In genomic region chr9:71966601-71967000, GRCh38 we compare ENCODE assay signal across 23 cellular contexts.
"Had no signal": no experiment of that assay in that cellular context is flagged by ENCODE, and none has a peak within 500 bp of the region (broad histone marks: within the 10 kb centered on the region; RNA-seq: fewer than 3 reads in every experiment).

No MANE protein-coding gene starts in this region.

- H3K27me3 Mint-ChIP-seq: activated naive CD8-positive, alpha-beta T cell treated with anti-CD3 and anti-CD28 coated beads for 36 hours; dendritic cell treated with granulocyte-macrophage colony-stimulating factor and Interleukin-4, amounts not matched to agents 40 ng/mL and 50 ng/mL, for 4 days; memory B cell; naive thymus-derived CD8-positive, alpha-beta T cell; stimulated activated memory B cell treated with anti-CD40 and anti-IgM and Interleukin-4, amounts not matched to agents 10 μg/mL and 1 μg/mL and 100 μg/mL, for 72 hours had no signal

- H3K9me3 ChIP-seq: neutrophil, pancreas, upper lobe of right lung had no signal

- DNase-seq: activated CD4-positive, alpha-beta T cell treated with anti-CD3 and anti-CD28 coated beads, Interleukin-2, amount 50 U/mL, for 4 hours; activated CD4-positive, CD25-positive, alpha-beta regulatory T cell treated with anti-CD3 and anti-CD28 coated beads, Interleukin-2, amount 50 U/mL, for 72 hours; activated gamma-delta T cell treated with Interleukin-2 at 50 U/mL for 16 hours; activated naive CD8-positive, alpha-beta T cell treated with anti-CD3 and anti-CD28 coated beads for 36 hours; activated T-cell treated with anti-CD3 and anti-CD28 coated beads for 4 hours; amniotic stem cell; effector CD8-positive, alpha-beta T cell; esophagus squamous epithelium; immature natural killer cell; kidney glomerular epithelial cell; left ventricle myocardium superior; naive thymus-derived CD8-positive, alpha-beta T cell; pancreas; right lobe of liver; small intestine; stimulated activated CD4-positive, alpha-beta T cell treated with anti-CD3 and anti-CD28 coated beads, Interleukin-4, amount 100 ng/mL, for 4 hours; T1000; upper lobe of right lung had no signal

- H3K4me1 ChIP-seq: esophagus squamous epithelium, pancreas, upper lobe of right lung had no signal

- H3K4me3 Mint-ChIP-seq: activated naive CD8-positive, alpha-beta T cell treated with anti-CD3 and anti-CD28 coated beads for 36 hours; activated T-helper 1 cell treated with anti-CD3 and anti-CD28 coated beads, Interleukin-12 subunit alpha, Interleukin-12 subunit beta, Interleukin-2, Interleukin-4 antibody, amounts not matched to agents 30 ng/mL and 10 ng/mL and 1 ng/mL, durations not matched to agents 14 hours and 24 hours and 36 hours; dendritic cell treated with granulocyte-macrophage colony-stimulating factor and Interleukin-4, amounts not matched to agents 40 ng/mL and 50 ng/mL, for 4 days; immature natural killer cell; memory B cell; naive thymus-derived CD8-positive, alpha-beta T cell; stimulated activated memory B cell treated with anti-CD40 and anti-IgM and Interleukin-4, amounts not matched to agents 10 μg/mL and 1 μg/mL and 100 μg/mL, for 72 hours had no signal

- H3K36me3 ChIP-seq: pancreas, right lobe of liver had no signal

- H3K27me3 ChIP-seq: esophagus squamous epithelium, neutrophil, pancreas, right lobe of liver, upper lobe of right lung had no signal

- H3K27ac Mint-ChIP-seq: activated naive CD8-positive, alpha-beta T cell treated with anti-CD3 and anti-CD28 coated beads for 36 hours; activated T-helper 1 cell treated with anti-CD3 and anti-CD28 coated beads, Interleukin-12 subunit alpha, Interleukin-12 subunit beta, Interleukin-2, Interleukin-4 antibody, amounts not matched to agents 30 ng/mL and 10 ng/mL and 1 ng/mL, durations not matched to agents 14 hours and 24 hours and 36 hours; dendritic cell treated with granulocyte-macrophage colony-stimulating factor and Interleukin-4, amounts not matched to agents 40 ng/mL and 50 ng/mL, for 4 days; memory B cell; naive thymus-derived CD8-positive, alpha-beta T cell; stimulated activated memory B cell treated with anti-CD40 and anti-IgM and Interleukin-4, amounts not matched to agents 10 μg/mL and 1 μg/mL and 100 μg/mL, for 72 hours had no signal

- H3K4me1 Mint-ChIP-seq: activated naive CD8-positive, alpha-beta T cell treated with anti-CD3 and anti-CD28 coated beads for 36 hours; stimulated activated memory B cell treated with anti-CD40 and anti-IgM and Interleukin-4, amounts not matched to agents 10 μg/mL and 1 μg/mL and 100 μg/mL, for 72 hours had no signal

- H3K27ac ChIP-seq: esophagus squamous epithelium, neutrophil, pancreas, right lobe of liver, upper lobe of right lung had no signal

- H3K4me3 ChIP-seq: esophagus squamous epithelium, pancreas, right lobe of liver, upper lobe of right lung had no signal

- ATAC-seq: left ventricle myocardium superior; naive thymus-derived CD8-positive, alpha-beta T cell; pancreas; right lobe of liver; stimulated activated memory B cell treated with anti-CD40 and anti-IgM and Interleukin-4, amounts not matched to agents 10 μg/mL and 1 μg/mL and 100 μg/mL, for 72 hours; upper lobe of right lung had no signal
